Comparison of ENCODE assay signal across 29 cellular contexts in the genomic region with DNA sequence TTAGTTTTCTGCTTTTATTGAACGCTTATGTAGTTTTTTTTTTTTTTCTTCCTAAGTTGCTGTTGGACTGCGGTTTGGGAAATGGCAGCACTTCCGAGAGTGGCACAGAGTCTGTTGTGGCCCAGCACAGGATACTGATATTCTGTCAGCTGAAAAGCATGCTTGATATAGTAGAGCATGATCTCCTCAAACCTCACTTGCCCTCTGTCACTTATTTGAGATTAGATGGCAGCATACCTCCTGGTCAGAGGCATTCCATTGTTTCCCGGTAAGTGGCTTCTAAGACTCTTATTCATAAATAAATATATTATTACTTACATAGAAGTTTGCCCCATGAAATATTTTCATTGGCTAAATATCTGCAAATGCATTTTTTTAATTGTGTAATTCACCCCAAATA.
A peak's percentile ranks its signal among the peaks of the same experiment; 100 is the strongest.
DNase-seq lines count a peak whose midpoint lies in the region; ATAC-seq and TF ChIP-seq lines count a peak whose summit lies in the region.
"Had no signal": no experiment of that assay in that cellular context is flagged by ENCODE, and none has a peak within 500 bp of the region (broad histone marks: within the 10 kb centered on the region; RNA-seq: fewer than 3 reads in every experiment).

No MANE protein-coding gene starts in this region.

- H3K36me3 Mint-ChIP-seq in T-helper 17 cell (ENCODE audit: low read depth): peaks cover 12% of the 10 kb centered on the region

- no peak overlapping the region for H3K27ac Mint-ChIP-seq in T-helper 17 cell
- H3K27ac Mint-ChIP-seq: activated naive CD8-positive, alpha-beta T cell treated with anti-CD3 and anti-CD28 coated beads, Interleukin-2, amount 50 U/mL, for 24 hours; activated T-cell treated with anti-CD3 and anti-CD28 coated beads, Interleukin-2, amount 50 U/mL, for 72 hours had no signal

- peak; percentile 23 for DNase-seq in AG04449 (ENCODE audit: low read depth, low spot score)
- peak; percentile 10 for DNase-seq in ELR (ENCODE audit: low read depth)
- peak; percentile 40 for DNase-seq in iris pigment epithelial cell (ENCODE audit: low read depth)
- DNase-seq in DMS53 (lab: John Stamatoyannopoulos, UW): no peak
- DNase-seq in posterior cingulate gyrus: no peak
- no peak for DNase-seq in NCI-H146 (lab: John Stamatoyannopoulos, UW)
- DNase-seq in T-helper 17 cell: no peak
- DNase-seq: ACHN; activated CD4-positive, alpha-beta T cell treated with anti-CD3 and anti-CD28 coated beads, Interleukin-2, amount 50 U/mL, for 4 hours; activated naive CD4-positive, alpha-beta T cell; activated naive CD8-positive, alpha-beta T cell treated with anti-CD3 and anti-CD28 coated beads, Interleukin-2, amount 50 U/mL, for 24 hours; activated T-cell treated with anti-CD3 and anti-CD28 coated beads, Interleukin-2, amount 50 U/mL, for 72 hours; GDM1; hypothalamus; left colon; mesenchymal stem cell; NCI-H1105; NCI-H1930; NCI-H2171 treated with DMSO at 0.1 percent for 48 hours; NCI-H510A; OCI-M1; right lobe of liver; stimulated activated CD8-positive, alpha-beta memory T cell treated with anti-CD3 and anti-CD28 coated beads, Interleukin-4, amount 100 ng/mL, for 48 hours; T-helper 2 cell; tibial artery had no signal

- CTCF ChIA-PET in AG04449 (lab: Yijun Ruan, JAX): no interaction called here

- no peak overlapping the region for H3K4me3 Mint-ChIP-seq in T-helper 17 cell
- H3K4me3 Mint-ChIP-seq: activated naive CD8-positive, alpha-beta T cell treated with anti-CD3 and anti-CD28 coated beads, Interleukin-2, amount 50 U/mL, for 24 hours; activated T-cell treated with anti-CD3 and anti-CD28 coated beads, Interleukin-2, amount 50 U/mL, for 72 hours had no signal

- H3K4me3 ChIP-seq in AG04449 (ENCODE audit: low read depth, low read length): no peak overlapping the region
- H3K4me3 ChIP-seq: BLaER1, K562, right lobe of liver, SK-N-MC, tibial artery had no signal

- intact Hi-C loops in posterior cingulate gyrus (cut with DNase I): no loop called here

- ATAC-seq in SK-N-SH treated with all-trans-retinoic acid at 6 μM for 48 hours: peak; percentile 94
- no peak for ATAC-seq in T-helper 17 cell
- ATAC-seq: activated naive CD8-positive, alpha-beta T cell treated with anti-CD3 and anti-CD28 coated beads, Interleukin-2, amount 50 U/mL, for 24 hours; activated T-cell treated with anti-CD3 and anti-CD28 coated beads, Interleukin-2, amount 50 U/mL, for 72 hours; K562; left colon; right lobe of liver had no signal

- no peaks in the 10 kb centered on the region for H3K27me3 Mint-ChIP-seq in T-helper 17 cell
- H3K27me3 Mint-ChIP-seq: activated naive CD8-positive, alpha-beta T cell treated with anti-CD3 and anti-CD28 coated beads, Interleukin-2, amount 50 U/mL, for 24 hours had no signal

- no peak for TF ChIP-seq CTCF in AG04449 (IDR thresholded peaks at IDR 0.05; ENCODE audit: insufficient read depth, low read length, missing control alignments)

- POLR2A ChIA-PET in AG04449 (lab: Yijun Ruan, JAX): interaction anchor here (0.9 kb wide), 1 partner anchor 13 kb away, joined by 3 read pairs; no protein-coding TSS in a partner anchor

- no peaks in the 10 kb centered on the region for H3K4me1 Mint-ChIP-seq in T-helper 17 cell

- H3K9me3 ChIP-seq in T-helper 17 cell (ENCODE audit: control insufficient read depth, low read length, poor library complexity, severe bottlenecking): no peaks in the 10 kb centered on the region
- H3K9me3 ChIP-seq: BLaER1, right lobe of liver, tibial artery had no signal

TF ChIP-seq in SK-N-SH treated with all-trans-retinoic acid at 6 μM for 48 hours, 23 proteins besides CTCF, POLR2A, EP300 and RAD21:
- TF ChIP-seq, protein P1, sequence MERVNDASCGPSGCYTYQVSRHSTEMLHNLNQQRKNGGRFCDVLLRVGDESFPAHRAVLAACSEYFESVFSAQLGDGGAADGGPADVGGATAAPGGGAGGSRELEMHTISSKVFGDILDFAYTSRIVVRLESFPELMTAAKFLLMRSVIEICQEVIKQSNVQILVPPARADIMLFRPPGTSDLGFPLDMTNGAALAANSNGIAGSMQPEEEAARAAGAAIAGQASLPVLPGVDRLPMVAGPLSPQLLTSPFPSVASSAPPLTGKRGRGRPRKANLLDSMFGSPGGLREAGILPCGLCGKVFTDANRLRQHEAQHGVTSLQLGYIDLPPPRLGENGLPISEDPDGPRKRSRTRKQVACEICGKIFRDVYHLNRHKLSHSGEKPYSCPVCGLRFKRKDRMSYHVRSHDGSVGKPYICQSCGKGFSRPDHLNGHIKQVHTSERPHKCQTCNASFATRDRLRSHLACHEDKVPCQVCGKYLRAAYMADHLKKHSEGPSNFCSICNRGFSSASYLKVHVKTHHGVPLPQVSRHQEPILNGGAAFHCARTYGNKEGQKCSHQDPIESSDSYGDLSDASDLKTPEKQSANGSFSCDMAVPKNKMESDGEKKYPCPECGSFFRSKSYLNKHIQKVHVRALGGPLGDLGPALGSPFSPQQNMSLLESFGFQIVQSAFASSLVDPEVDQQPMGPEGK (CRISPR knock-in tag; IDR thresholded peaks at IDR 0.05; ENCODE audit: borderline replicate concordance): no peak
- TF ChIP-seq TOX (CRISPR knock-in tag; IDR thresholded peaks at IDR 0.05; ENCODE audit: borderline replicate concordance) (no peak), ZNF565 (CRISPR knock-in tag; conservative IDR thresholded peaks at IDR 0.05; ENCODE audit: low read depth) (no peak), TCF4 (CRISPR knock-in tag; IDR thresholded peaks at IDR 0.05; ENCODE audit: borderline replicate concordance) (no peak), GLIS3 (CRISPR knock-in tag; IDR thresholded peaks at IDR 0.05) (no peak), PPARA (CRISPR knock-in tag; IDR thresholded peaks at IDR 0.05; ENCODE audit: borderline replicate concordance) (no peak), ZNF8 (CRISPR knock-in tag; IDR thresholded peaks at IDR 0.05) (no peak), ZFP3 (CRISPR knock-in tag; IDR thresholded peaks at IDR 0.05) (no peak), ARNTL (CRISPR knock-in tag; IDR thresholded peaks at IDR 0.05; ENCODE audit: borderline replicate concordance, low read depth) (no peak), SNAI2 (CRISPR knock-in tag; IDR thresholded peaks at IDR 0.05) (no peak), ISL1 (CRISPR knock-in tag; IDR thresholded peaks at IDR 0.05) (no peak), ESRRG (CRISPR knock-in tag; IDR thresholded peaks at IDR 0.05) (no peak), CSDC2 (CRISPR knock-in tag; IDR thresholded peaks at IDR 0.05) (no peak)
- TF ChIP-seq, protein P2, sequence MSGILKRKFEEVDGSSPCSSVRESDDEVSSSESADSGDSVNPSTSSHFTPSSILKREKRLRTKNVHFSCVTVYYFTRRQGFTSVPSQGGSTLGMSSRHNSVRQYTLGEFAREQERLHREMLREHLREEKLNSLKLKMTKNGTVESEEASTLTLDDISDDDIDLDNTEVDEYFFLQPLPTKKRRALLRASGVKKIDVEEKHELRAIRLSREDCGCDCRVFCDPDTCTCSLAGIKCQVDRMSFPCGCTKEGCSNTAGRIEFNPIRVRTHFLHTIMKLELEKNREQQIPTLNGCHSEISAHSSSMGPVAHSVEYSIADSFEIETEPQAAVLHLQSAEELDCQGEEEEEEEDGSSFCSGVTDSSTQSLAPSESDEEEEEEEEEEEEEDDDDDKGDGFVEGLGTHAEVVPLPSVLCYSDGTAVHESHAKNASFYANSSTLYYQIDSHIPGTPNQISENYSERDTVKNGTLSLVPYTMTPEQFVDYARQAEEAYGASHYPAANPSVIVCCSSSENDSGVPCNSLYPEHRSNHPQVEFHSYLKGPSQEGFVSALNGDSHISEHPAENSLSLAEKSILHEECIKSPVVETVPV (CRISPR knock-in tag; IDR thresholded peaks at IDR 0.05): no peak
- TF ChIP-seq, protein P3, sequence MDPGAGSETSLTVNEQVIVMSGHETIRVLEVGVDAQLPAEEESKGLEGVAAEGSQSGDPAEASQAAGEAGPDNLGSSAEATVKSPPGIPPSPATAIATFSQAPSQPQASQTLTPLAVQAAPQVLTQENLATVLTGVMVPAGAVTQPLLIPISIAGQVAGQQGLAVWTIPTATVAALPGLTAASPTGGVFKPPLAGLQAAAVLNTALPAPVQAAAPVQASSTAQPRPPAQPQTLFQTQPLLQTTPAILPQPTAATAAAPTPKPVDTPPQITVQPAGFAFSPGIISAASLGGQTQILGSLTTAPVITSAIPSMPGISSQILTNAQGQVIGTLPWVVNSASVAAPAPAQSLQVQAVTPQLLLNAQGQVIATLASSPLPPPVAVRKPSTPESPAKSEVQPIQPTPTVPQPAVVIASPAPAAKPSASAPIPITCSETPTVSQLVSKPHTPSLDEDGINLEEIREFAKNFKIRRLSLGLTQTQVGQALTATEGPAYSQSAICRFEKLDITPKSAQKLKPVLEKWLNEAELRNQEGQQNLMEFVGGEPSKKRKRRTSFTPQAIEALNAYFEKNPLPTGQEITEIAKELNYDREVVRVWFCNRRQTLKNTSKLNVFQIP (CRISPR knock-in tag; IDR thresholded peaks at IDR 0.05; ENCODE audit: borderline replicate concordance, low read depth): no peak
- TF ChIP-seq, protein P4, sequence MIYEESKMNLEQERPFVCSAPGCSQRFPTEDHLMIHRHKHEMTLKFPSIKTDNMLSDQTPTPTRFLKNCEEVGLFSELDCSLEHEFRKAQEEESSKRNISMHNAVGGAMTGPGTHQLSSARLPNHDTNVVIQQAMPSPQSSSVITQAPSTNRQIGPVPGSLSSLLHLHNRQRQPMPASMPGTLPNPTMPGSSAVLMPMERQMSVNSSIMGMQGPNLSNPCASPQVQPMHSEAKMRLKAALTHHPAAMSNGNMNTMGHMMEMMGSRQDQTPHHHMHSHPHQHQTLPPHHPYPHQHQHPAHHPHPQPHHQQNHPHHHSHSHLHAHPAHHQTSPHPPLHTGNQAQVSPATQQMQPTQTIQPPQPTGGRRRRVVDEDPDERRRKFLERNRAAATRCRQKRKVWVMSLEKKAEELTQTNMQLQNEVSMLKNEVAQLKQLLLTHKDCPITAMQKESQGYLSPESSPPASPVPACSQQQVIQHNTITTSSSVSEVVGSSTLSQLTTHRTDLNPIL (CRISPR knock-in tag; IDR thresholded peaks at IDR 0.05; ENCODE audit: low read depth): no peak

Comparison
In these comparisons a context has a peak if more than half of its experiments do, and no peak if none do; other contexts are left out.
1. DNase-seq: peak in AG04449 (single experiment), ELR (single experiment) and iris pigment epithelial cell (single experiment); none in DMS53 (single experiment), posterior cingulate gyrus (0 of 10), NCI-H146 (single experiment) and T-helper 17 cell (0 of 3).